Comparison of ENCODE assay signal across 1 cellular context in genomic region chr14:59252772-59253500, GRCh38.
TF ChIP-seq lines count a peak whose summit lies in the region.

No MANE protein-coding gene starts in this region.

TF ChIP-seq in IMR-90, 13 proteins besides CTCF, POLR2A, EP300 and RAD21:
- TF ChIP-seq BHLHE40 (IDR thresholded peaks at IDR 0.05; ENCODE audit: low read depth, low read length) = no peak
- no peak for TF ChIP-seq RCOR1 (IDR thresholded peaks at IDR 0.05; ENCODE audit: insufficient replicate concordance, low read length)
- no peak for TF ChIP-seq MXI1 (IDR thresholded peaks at IDR 0.05; ENCODE audit: borderline replicate concordance, low read depth, low read length)
- TF ChIP-seq MAZ (IDR thresholded peaks at IDR 0.05; ENCODE audit: borderline replicate concordance, low read depth, low read length) = no peak
- TF ChIP-seq CEBPB (IDR thresholded peaks at IDR 0.05; ENCODE audit: low read depth, low read length) = no peak
- no peak for TF ChIP-seq USF2 (IDR thresholded peaks at IDR 0.05; ENCODE audit: low read depth, low read length)
- no peak for TF ChIP-seq NFE2L2 (IDR thresholded peaks at IDR 0.05; ENCODE audit: low read depth, low read length)
- TF ChIP-seq FOS (IDR thresholded peaks at IDR 0.05; ENCODE audit: low read depth, low read length) = no peak
- no peak for TF ChIP-seq CHD1 (IDR thresholded peaks at IDR 0.05; ENCODE audit: low read depth, low read length)
- no peak for TF ChIP-seq MAFK (IDR thresholded peaks at IDR 0.05; ENCODE audit: low read depth, low read length)
- no peak for TF ChIP-seq SMC3 (IDR thresholded peaks at IDR 0.05; ENCODE audit: low read depth, low read length)
- no peak for TF ChIP-seq RFX5 (IDR thresholded peaks at IDR 0.05; ENCODE audit: low read depth, low read length)
- no peak for TF ChIP-seq ELK1 (IDR thresholded peaks at IDR 0.05; ENCODE audit: borderline replicate concordance, low read depth, low read length)
